ENCODE assay signal across 14 cellular contexts in genomic region chr9:88998506-88998905, GRCh38. TPM values are rescaled to one million over a fixed set of nuclear protein-coding genes. Genes with fewer than 3 reads are reported as not detected.
A peak's percentile ranks its signal among the peaks of the same experiment; 100 is the strongest.
DNase-seq lines count a peak whose midpoint lies in the region; ATAC-seq and TF ChIP-seq lines count a peak whose summit lies in the region.
"Had no signal": no experiment of that assay in that cellular context is flagged by ENCODE, and none has a peak within 500 bp of the region (broad histone marks: within the 10 kb centered on the region; RNA-seq: fewer than 3 reads in every experiment).

No MANE protein-coding gene starts in this region.

- intact Hi-C loops in esophagus muscularis mucosa (cut with DNase I): loop anchor here (2.0 to 5.0 kb wide), 2 partner anchors 221 to 256 kb away; no protein-coding TSS in a partner anchor
- intact Hi-C loops in psoas muscle (cut with DNase I): no loop called here

- no peaks in the 10 kb centered on the region for H3K9me3 ChIP-seq in esophagus muscularis mucosa
- H3K9me3 ChIP-seq in psoas muscle: no peaks in the 10 kb centered on the region
- H3K9me3 ChIP-seq: mucosa of descending colon had no signal

- H3K27ac ChIP-seq in esophagus muscularis mucosa (replicated peaks in 1 of 4) (peak overlapping the region; percentile 97 to 100 (median 99)), psoas muscle (no peak overlapping the region)
- H3K27ac ChIP-seq: foreskin keratinocyte, parathyroid adenoma had no signal

- H3K36me3 ChIP-seq in esophagus muscularis mucosa (peaks cover 7 to 36% (median 30%) of the 10 kb centered on the region in 4 donors), psoas muscle (ENCODE audit: insufficient read depth in 1 of 2, low read depth in 1 of 2) (no peaks in the 10 kb centered on the region)

- no peaks in the 10 kb centered on the region for H3K36me3 Mint-ChIP-seq in activated T-cell treated with anti-CD3 and anti-CD28 coated beads, Interleukin-2, amount 50 U/mL, for 4 hours (ENCODE audit: insufficient read depth)
- H3K36me3 Mint-ChIP-seq: activated naive CD8-positive, alpha-beta T cell treated with anti-CD3 and anti-CD28 coated beads, Interleukin-2, amount 10 ng/mL, durations not matched to agents 7 days and 5 days had no signal

- H3K4me1 Mint-ChIP-seq in activated T-cell treated with anti-CD3 and anti-CD28 coated beads, Interleukin-2, amount 50 U/mL, for 4 hours (ENCODE audit: low read depth): peaks cover 7% of the 10 kb centered on the region

- H3K27me3 ChIP-seq in esophagus muscularis mucosa (no peaks in the 10 kb centered on the region), psoas muscle (ENCODE audit: insufficient read depth in 3 of 3, low read length in 2 of 3) (peaks cover 0 to 29% (median 0%) of the 10 kb centered on the region in 3 donors)
- H3K27me3 ChIP-seq: foreskin keratinocyte had no signal

- DNase-seq in EH (ENCODE audit: low read depth) (peak; percentile 51), RKO (ENCODE audit: low spot score) (peak; percentile 9), esophagus muscularis mucosa (ENCODE audit: extremely low spot score) (no peak), renal cortical epithelial cell (ENCODE audit: low read depth) (peak; percentile 73), psoas muscle (no peak), anterior cingulate cortex (lab: John Stamatoyannopoulos, UW) (no peak)
- no peak for DNase-seq in activated T-cell treated with anti-CD3 and anti-CD28 coated beads, Interleukin-2, amount 50 U/mL, for 4 hours
- DNase-seq: activated B cell treated with CpG ODN at 0.5 μM for 24 hours; activated naive CD8-positive, alpha-beta T cell treated with anti-CD3 and anti-CD28 coated beads, Interleukin-2, amount 10 ng/mL, durations not matched to agents 7 days and 5 days; foreskin keratinocyte; NCI-H1092 treated with DMSO at 0.1 percent for 48 hours had no signal

- 10% methylated on average over 2 of the region's 2 CpGs for WGBS in esophagus muscularis mucosa
- 8 to 15% (median 12%) methylated on average over 2 of the region's 2 CpGs for WGBS in psoas muscle, 3 donors

- no peak for TF ChIP-seq CTCF in esophagus muscularis mucosa (IDR thresholded peaks at IDR 0.05)
- no peak for TF ChIP-seq CTCF in psoas muscle (IDR thresholded peaks at IDR 0.05)

- H3K4me3 ChIP-seq in esophagus muscularis mucosa (peak overlapping the region in 3 of 4 donors; percentile 10 to 100 (median 25)), psoas muscle (no peak overlapping the region)
- H3K4me3 ChIP-seq: mucosa of descending colon had no signal

- peaks cover 34% of the 10 kb centered on the region for H3K27me3 Mint-ChIP-seq in activated T-cell treated with anti-CD3 and anti-CD28 coated beads, Interleukin-2, amount 50 U/mL, for 4 hours (ENCODE audit: low read depth)

- H3K4me3 Mint-ChIP-seq in activated T-cell treated with anti-CD3 and anti-CD28 coated beads, Interleukin-2, amount 50 U/mL, for 4 hours: no peak overlapping the region
- H3K4me3 Mint-ChIP-seq: activated B cell treated with CpG ODN at 0.5 μM for 24 hours; activated naive CD8-positive, alpha-beta T cell treated with anti-CD3 and anti-CD28 coated beads, Interleukin-2, amount 10 ng/mL, durations not matched to agents 7 days and 5 days had no signal

- ATAC-seq in psoas muscle (no peak), GM19395 (IDR thresholded peaks at IDR 0.05; ENCODE audit: unreplicated experiment) (no peak)
- ATAC-seq in activated T-cell treated with anti-CD3 and anti-CD28 coated beads, Interleukin-2, amount 50 U/mL, for 4 hours: no peak

- H3K4me1 ChIP-seq in esophagus muscularis mucosa (peaks cover 52 to 99% (median 99%) of the 10 kb centered on the region in 4 donors), psoas muscle (no peaks in the 10 kb centered on the region)
- H3K4me1 ChIP-seq: foreskin keratinocyte, parathyroid adenoma had no signal

- TF ChIP-seq EP300 in esophagus muscularis mucosa (IDR thresholded peaks at IDR 0.05): no peak

- H3K9me3 Mint-ChIP-seq in activated T-cell treated with anti-CD3 and anti-CD28 coated beads, Interleukin-2, amount 50 U/mL, for 4 hours: no peaks in the 10 kb centered on the region
- H3K9me3 Mint-ChIP-seq: activated B cell treated with CpG ODN at 0.5 μM for 24 hours; activated naive CD8-positive, alpha-beta T cell treated with anti-CD3 and anti-CD28 coated beads, Interleukin-2, amount 10 ng/mL, durations not matched to agents 7 days and 5 days had no signal

- TF ChIP-seq POLR2A in esophagus muscularis mucosa (IDR thresholded peaks at IDR 0.05; ENCODE audit: low read depth): no peak

RNA-seq across cellular contexts. Expression of gene S1PR3, which starts 7.2 kb away (rescaled TPM):
- 100 to 1,000 TPM; 184 to 340 (median 223) TPM for total RNA-seq in esophagus muscularis mucosa
- 1.8 and 4.5 TPM in 2 replicates for total RNA-seq in renal cortical epithelial cell
- total RNA-seq in psoas muscle: 1 to 10 TPM; 4.3 to 5.2 (median 4.9) TPM
- polyA plus RNA-seq in psoas muscle: 1 to 10 TPM; 2.3 to 4.7 (median 4.2) TPM
- total RNA-seq in activated T-cell treated with anti-CD3 and anti-CD28 coated beads, Interleukin-2, amount 50 U/mL, for 4 hours: 1 to 10 TPM in 2 of 3 donors, under 1 TPM in 1; 0.58 to 2.3 (median 1.8) TPM
- total RNA-seq: activated B cell treated with CpG ODN at 0.5 μM for 24 hours had no signal

Comparison
In these comparisons a context has a peak if more than half of its experiments do, and no peak if none do; other contexts are left out.
1. DNase-seq: peak in EH (single experiment), RKO (single experiment) and renal cortical epithelial cell (single experiment); none in esophagus muscularis mucosa (single experiment), psoas muscle (0 of 2), anterior cingulate cortex (0 of 58) and activated T-cell treated with anti-CD3 and anti-CD28 coated beads, Interleukin-2, amount 50 U/mL, for 4 hours (single experiment).
2. RNA of gene S1PR3, which starts 7.2 kb away (total RNA-seq): 184 to 340 TPM in esophagus muscularis mucosa; 4.3 to 5.2 TPM in psoas muscle, 1.8 to 4.5 TPM in renal cortical epithelial cell and 0.58 to 2.3 TPM in activated T-cell treated with anti-CD3 and anti-CD28 coated beads, Interleukin-2, amount 50 U/mL, for 4 hours; every median in the first group is over 10 times any median in the second.